ENCODE assay signal across 8 cellular contexts in the genomic region with DNA sequence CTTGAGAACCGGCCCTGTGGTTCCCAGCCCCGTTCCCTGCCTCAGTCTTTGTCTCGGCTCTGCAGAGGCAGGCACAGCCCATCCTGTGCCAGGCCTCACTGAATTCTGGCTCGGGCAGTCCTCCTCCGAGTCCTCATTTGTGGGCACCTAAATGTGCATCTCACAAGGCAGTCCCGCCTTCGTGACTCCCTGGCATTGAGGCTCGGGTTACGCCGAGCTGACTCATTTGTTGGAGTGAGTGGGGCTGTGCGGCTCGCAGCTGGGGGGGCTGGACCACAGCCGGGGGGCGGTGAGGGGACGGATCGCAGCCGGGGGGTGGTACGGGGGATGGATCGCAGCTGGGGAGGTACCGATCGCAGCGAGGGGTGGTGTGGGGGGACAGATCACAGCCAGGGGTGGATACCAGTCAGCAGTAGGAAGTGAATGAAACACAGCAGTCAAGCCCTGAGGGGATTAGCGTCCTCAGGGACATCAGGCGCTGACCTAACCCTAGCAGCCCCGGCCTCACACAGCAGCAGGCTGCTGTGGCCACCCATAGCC.
DNase-seq lines count a peak whose midpoint lies in the region; ATAC-seq, FAIRE-seq and TF ChIP-seq lines count a peak whose summit lies in the region.

No MANE protein-coding gene starts in this region.

- no peak overlapping the region for H4K8ac ChIP-seq in H9 (replicated peaks; ENCODE audit: insufficient read length, low read depth, low read length)

- H3K23ac ChIP-seq in H9 (ENCODE audit: insufficient read length, low read depth, low read length): no peak overlapping the region

- H3K4me1 Mint-ChIP-seq in H9: peaks cover 21 to 28% of the 10 kb centered on the region in 2 experiments

- no peaks in the 10 kb centered on the region for H3K23me2 ChIP-seq in H9 (ENCODE audit: insufficient read length, low read depth, low read length, poor library complexity, severe bottlenecking)

- H4K5ac ChIP-seq in H9 (ENCODE audit: insufficient read length, low read depth, low read length): no peak overlapping the region

- peak overlapping the region in 2 of 3 experiments; percentile 79 to 80; a peak in 3 of 7 replicates for H3K27ac Mint-ChIP-seq in H9

- peaks cover 9 to 13% (median 11%) of the 10 kb centered on the region in 3 experiments for H3K36me3 Mint-ChIP-seq in H9 (ENCODE audit: insufficient read depth in 1 of 3, low read depth in 3 of 3)

- no peaks in the 10 kb centered on the region; the same call in 1 of the 2 replicates for H3K27me3 Mint-ChIP-seq in H9 (ENCODE audit: low read depth)

- H3K18ac ChIP-seq in H9 (ENCODE audit: insufficient read length, low read depth, low read length): no peak overlapping the region

- no peak overlapping the region for H3K27ac ChIP-seq in H9 (ENCODE audit: insufficient read length, low read depth, low read length)
- H3K27ac ChIP-seq in RWPE2 (ENCODE audit: poor library complexity, severe bottlenecking): peak overlapping the region; percentile 45

- no peak overlapping the region for H3K4me3 Mint-ChIP-seq in H9

- no peak overlapping the region for H3K4me2 ChIP-seq in H9 (ENCODE audit: insufficient read depth, insufficient read length, low read length)

- H3K9me3 ChIP-seq in H9 (ENCODE audit: control insufficient read depth, low read depth, low read length) (no peaks in the 10 kb centered on the region), RWPE2 (ENCODE audit: severe bottlenecking) (no peaks in the 10 kb centered on the region)

- no peak overlapping the region for H3K56ac ChIP-seq in H9 (ENCODE audit: insufficient read length, low read depth, low read length)

- no peaks in the 10 kb centered on the region; the same call in 1 of the 2 replicates for H3K4me1 ChIP-seq in H9 (ENCODE audit: insufficient read depth, low read length)
- H3K4me1 ChIP-seq in RWPE2 (ENCODE audit: insufficient read depth, poor library complexity, severe bottlenecking): peaks cover 4% of the 10 kb centered on the region

- no peak overlapping the region for H2AK5ac ChIP-seq in H9 (ENCODE audit: insufficient read length, low read length)

- no peaks in the 10 kb centered on the region for H3K27me3 ChIP-seq in H9 (ENCODE audit: insufficient read depth, low read length)
- no peaks in the 10 kb centered on the region for H3K27me3 ChIP-seq in RWPE2 (ENCODE audit: insufficient read depth, poor library complexity, severe bottlenecking)

- peak; percentile 87 for ATAC-seq in RWPE2 (ENCODE audit: low read depth)

- H2AFZ ChIP-seq in H9 (ENCODE audit: low read length): no peak overlapping the region

- H4K91ac ChIP-seq in H9 (ENCODE audit: insufficient read length, low read depth, low read length): no peak overlapping the region

- H3K4ac ChIP-seq in H9 (ENCODE audit: low read depth, low read length): no peak overlapping the region

- no peak overlapping the region for H2BK15ac ChIP-seq in H9 (ENCODE audit: low read depth, low read length)

- H3K9ac ChIP-seq in H9 (ENCODE audit: extremely low read depth, insufficient read length, low read length): no peak overlapping the region

- H3K14ac ChIP-seq in H9 (ENCODE audit: insufficient read depth, low read length): no peak overlapping the region; the same call in 1 of the 2 replicates

- no peak overlapping the region for H3T11ph ChIP-seq in H9 (ENCODE audit: low read length)

- peaks cover 71% of the 10 kb centered on the region for H3K36me3 ChIP-seq in RWPE2 (ENCODE audit: low read depth)

- DNase-seq in H9 (peak; percentile 55), RWPE2 (ENCODE audit: low spot score) (no peak), frontal cortex (ENCODE audit: low spot score in 2 of 2) (peak; percentile 64 to 82), pons (ENCODE audit: low spot score) (peak; percentile 61), KG1 (lab: John Stamatoyannopoulos, UW) (no peak), GM19238 (ENCODE audit: insufficient read length, low spot score) (no peak)
- DNase-seq in activated CD8-positive, alpha-beta memory T cell treated with anti-CD3 and anti-CD28 coated beads, Interleukin-2, amount 50 U/mL, for 4 hours: no peak
- DNase-seq in stimulated activated CD4-positive, alpha-beta T cell treated with anti-CD3 and anti-CD28 coated beads, Interleukin-4, amount 100 ng/mL, for 4 hours: no peak

- no peak overlapping the region for H2BK5ac ChIP-seq in H9 (ENCODE audit: insufficient read length, low read length)

- H2BK120ac ChIP-seq in H9 (ENCODE audit: low read depth, low read length, poor library complexity, severe bottlenecking): no peak overlapping the region

- no peaks in the 10 kb centered on the region for H3K79me1 ChIP-seq in H9 (ENCODE audit: insufficient read depth, low read depth, low read length, poor library complexity, severe bottlenecking)

- no peaks in the 10 kb centered on the region for H4K20me1 ChIP-seq in H9 (ENCODE audit: control insufficient read depth, insufficient read depth, insufficient read length)

- H3K9me3 Mint-ChIP-seq in H9: no peaks in the 10 kb centered on the region; a peak in 1 of 5 replicates

- FAIRE-seq in frontal cortex (lab: Jason Lieb, UNC): no peak

- no CpG with 5 or more reads among the region's 25 CpGs for WGBS in H9 (ENCODE audit: extremely low coverage, insufficient read length, low lambda C conversion rate)

- no peak for TF ChIP-seq CTCF in H9 (conservative IDR thresholded peaks at IDR 0.05)
- no peak for TF ChIP-seq CTCF in RWPE2 (IDR thresholded peaks at IDR 0.05; ENCODE audit: poor library complexity, severe bottlenecking)

- H3K4me3 ChIP-seq in RWPE2 (ENCODE audit: severe bottlenecking): no peak overlapping the region

- H3K79me2 ChIP-seq in H9 (ENCODE audit: insufficient read depth, low read length): no peaks in the 10 kb centered on the region

- no peak overlapping the region for H2BK20ac ChIP-seq in H9 (ENCODE audit: low read depth, low read length, poor library complexity, severe bottlenecking)

- no peak overlapping the region for H2BK12ac ChIP-seq in H9 (ENCODE audit: insufficient read length, low read depth, low read length)

Comparison
In these comparisons a context has a peak if more than half of its experiments do, and no peak if none do; other contexts are left out.
1. DNase-seq: peak in H9 (single experiment), frontal cortex (2 of 2) and pons (single experiment); none in RWPE2 (single experiment), KG1 (single experiment), GM19238 (single experiment), activated CD8-positive, alpha-beta memory T cell treated with anti-CD3 and anti-CD28 coated beads, Interleukin-2, amount 50 U/mL, for 4 hours (single experiment) and stimulated activated CD4-positive, alpha-beta T cell treated with anti-CD3 and anti-CD28 coated beads, Interleukin-4, amount 100 ng/mL, for 4 hours (0 of 2).